Comparison of ENCODE assay signal across 1 cellular context in the genomic region with DNA sequence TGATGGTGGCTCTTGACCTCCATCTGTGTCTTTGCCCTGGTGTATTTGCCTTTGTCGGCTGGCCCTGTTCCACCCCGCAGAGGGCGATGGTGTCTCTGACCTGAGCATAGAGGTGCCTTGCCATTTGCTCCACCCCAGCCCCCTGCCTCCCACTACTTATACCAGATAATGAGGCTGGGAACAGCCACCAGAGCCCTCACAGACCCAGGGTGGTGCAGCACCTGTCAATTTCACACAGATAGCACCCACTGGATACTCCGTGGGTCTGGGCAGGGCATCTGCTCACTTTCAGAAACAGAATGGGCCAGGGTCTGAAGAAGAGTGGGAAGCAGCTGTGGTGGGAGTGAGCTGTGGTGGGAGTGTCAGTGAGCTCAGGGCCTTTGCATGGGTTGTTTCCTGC.
TF ChIP-seq lines count a peak whose summit lies in the region.

No MANE protein-coding gene starts in this region.

TF ChIP-seq in GM23338, 12 proteins besides CTCF, POLR2A, EP300 and RAD21 (continued from another document):
- TF ChIP-seq, protein P1, sequence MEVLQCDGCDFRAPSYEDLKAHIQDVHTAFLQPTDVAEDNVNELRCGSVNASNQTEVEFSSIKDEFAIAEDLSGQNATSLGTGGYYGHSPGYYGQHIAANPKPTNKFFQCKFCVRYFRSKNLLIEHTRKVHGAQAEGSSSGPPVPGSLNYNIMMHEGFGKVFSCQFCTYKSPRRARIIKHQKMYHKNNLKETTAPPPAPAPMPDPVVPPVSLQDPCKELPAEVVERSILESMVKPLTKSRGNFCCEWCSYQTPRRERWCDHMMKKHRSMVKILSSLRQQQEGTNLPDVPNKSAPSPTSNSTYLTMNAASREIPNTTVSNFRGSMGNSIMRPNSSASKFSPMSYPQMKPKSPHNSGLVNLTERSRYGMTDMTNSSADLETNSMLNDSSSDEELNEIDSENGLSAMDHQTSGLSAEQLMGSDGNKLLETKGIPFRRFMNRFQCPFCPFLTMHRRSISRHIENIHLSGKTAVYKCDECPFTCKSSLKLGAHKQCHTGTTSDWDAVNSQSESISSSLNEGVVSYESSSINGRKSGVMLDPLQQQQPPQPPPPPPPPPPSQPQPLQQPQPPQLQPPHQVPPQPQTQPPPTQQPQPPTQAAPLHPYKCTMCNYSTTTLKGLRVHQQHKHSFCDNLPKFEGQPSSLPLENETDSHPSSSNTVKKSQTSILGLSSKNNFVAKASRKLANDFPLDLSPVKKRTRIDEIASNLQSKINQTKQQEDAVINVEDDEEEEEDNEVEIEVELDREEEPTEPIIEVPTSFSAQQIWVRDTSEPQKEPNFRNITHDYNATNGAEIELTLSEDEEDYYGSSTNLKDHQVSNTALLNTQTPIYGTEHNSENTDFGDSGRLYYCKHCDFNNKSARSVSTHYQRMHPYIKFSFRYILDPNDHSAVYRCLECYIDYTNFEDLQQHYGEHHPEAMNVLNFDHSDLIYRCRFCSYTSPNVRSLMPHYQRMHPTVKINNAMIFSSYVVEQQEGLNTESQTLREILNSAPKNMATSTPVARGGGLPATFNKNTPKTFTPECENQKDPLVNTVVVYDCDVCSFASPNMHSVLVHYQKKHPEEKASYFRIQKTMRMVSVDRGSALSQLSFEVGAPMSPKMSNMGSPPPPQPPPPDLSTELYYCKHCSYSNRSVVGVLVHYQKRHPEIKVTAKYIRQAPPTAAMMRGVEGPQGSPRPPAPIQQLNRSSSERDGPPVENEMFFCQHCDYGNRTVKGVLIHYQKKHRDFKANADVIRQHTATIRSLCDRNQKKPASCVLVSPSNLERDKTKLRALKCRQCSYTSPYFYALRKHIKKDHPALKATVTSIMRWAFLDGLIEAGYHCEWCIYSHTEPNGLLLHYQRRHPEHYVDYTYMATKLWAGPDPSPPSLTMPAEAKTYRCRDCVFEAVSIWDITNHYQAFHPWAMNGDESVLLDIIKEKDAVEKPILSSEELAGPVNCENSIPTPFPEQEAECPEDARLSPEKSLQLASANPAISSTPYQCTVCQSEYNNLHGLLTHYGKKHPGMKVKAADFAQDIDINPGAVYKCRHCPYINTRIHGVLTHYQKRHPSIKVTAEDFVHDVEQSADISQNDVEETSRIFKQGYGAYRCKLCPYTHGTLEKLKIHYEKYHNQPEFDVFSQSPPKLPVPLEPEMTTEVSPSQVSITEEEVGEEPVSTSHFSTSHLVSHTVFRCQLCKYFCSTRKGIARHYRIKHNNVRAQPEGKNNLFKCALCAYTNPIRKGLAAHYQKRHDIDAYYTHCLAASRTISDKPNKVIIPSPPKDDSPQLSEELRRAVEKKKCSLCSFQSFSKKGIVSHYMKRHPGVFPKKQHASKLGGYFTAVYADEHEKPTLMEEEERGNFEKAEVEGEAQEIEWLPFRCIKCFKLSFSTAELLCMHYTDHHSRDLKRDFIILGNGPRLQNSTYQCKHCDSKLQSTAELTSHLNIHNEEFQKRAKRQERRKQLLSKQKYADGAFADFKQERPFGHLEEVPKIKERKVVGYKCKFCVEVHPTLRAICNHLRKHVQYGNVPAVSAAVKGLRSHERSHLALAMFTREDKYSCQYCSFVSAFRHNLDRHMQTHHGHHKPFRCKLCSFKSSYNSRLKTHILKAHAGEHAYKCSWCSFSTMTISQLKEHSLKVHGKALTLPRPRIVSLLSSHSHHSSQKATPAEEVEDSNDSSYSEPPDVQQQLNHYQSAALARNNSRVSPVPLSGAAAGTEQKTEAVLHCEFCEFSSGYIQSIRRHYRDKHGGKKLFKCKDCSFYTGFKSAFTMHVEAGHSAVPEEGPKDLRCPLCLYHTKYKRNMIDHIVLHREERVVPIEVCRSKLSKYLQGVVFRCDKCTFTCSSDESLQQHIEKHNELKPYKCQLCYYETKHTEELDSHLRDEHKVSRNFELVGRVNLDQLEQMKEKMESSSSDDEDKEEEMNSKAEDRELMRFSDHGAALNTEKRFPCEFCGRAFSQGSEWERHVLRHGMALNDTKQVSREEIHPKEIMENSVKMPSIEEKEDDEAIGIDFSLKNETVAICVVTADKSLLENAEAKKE (CRISPR knock-in tag; IDR thresholded peaks at IDR 0.05) = no peak
- TF ChIP-seq STAT1 (IDR thresholded peaks at IDR 0.05; ENCODE audit: unreplicated experiment) (no peak), CREB1 (CRISPR knock-in tag; IDR thresholded peaks at IDR 0.05; ENCODE audit: low read depth) (no peak), EZH2 (IDR thresholded peaks at IDR 0.05; ENCODE audit: low read depth, unreplicated experiment) (no peak)
